In genomic region chr18:44802508-44802907, GRCh38 we compare ENCODE assay signal across 10 cellular contexts.
A peak's percentile ranks its signal among the peaks of the same experiment; 100 is the strongest.
DNase-seq lines count a peak whose midpoint lies in the region; ATAC-seq and TF ChIP-seq lines count a peak whose summit lies in the region.
"Had no signal": no experiment of that assay in that cellular context is flagged by ENCODE, and none has a peak within 500 bp of the region (broad histone marks: within the 10 kb centered on the region; RNA-seq: fewer than 3 reads in every experiment).

No MANE protein-coding gene starts in this region.

- H3K27me3 ChIP-seq in SJCRH30 (no peaks in the 10 kb centered on the region), rectal smooth muscle tissue (ENCODE audit: control insufficient read depth, insufficient read depth, low read length) (no peaks in the 10 kb centered on the region)

- H3K9me3 ChIP-seq in SJCRH30 (replicated peaks), result no peaks in the 10 kb centered on the region

- H3K4me1 ChIP-seq in SJCRH30 (peaks cover 16% of the 10 kb centered on the region), rectal smooth muscle tissue (ENCODE audit: control insufficient read depth, insufficient read depth, low read length) (peaks cover 36% of the 10 kb centered on the region)

- peak overlapping the region; percentile 65 for H3K27ac ChIP-seq in SJCRH30
- H3K27ac ChIP-seq in rectal smooth muscle tissue (ENCODE audit: low read depth, low read length), result peak overlapping the region; percentile 96

- no peaks in the 10 kb centered on the region for H3K36me3 ChIP-seq in SJCRH30
- H3K36me3 ChIP-seq in rectal smooth muscle tissue (ENCODE audit: control insufficient read depth, insufficient read depth, low read length), result no peaks in the 10 kb centered on the region

- DNase-seq in DMS 273 treated with DMSO at 0.1 percent for 48 hours (lab: John Stamatoyannopoulos, UW) (peak; percentile 15), SJCRH30 (peak in 1 of 2 experiments; percentile 17), fibroblast of villous mesenchyme (ENCODE audit: low read depth) (peak; percentile 34), LoVo (ENCODE audit: low spot score) (no peak), SW 1271 (lab: John Stamatoyannopoulos, UW) (no peak)
- no peak for DNase-seq in central memory CD4-positive, alpha-beta T cell
- DNase-seq: activated CD4-positive, alpha-beta T cell treated with anti-CD3 and anti-CD28 coated beads, Interleukin-2, amount 10 ng/mL, durations not matched to agents 7 days and 5 days; amygdala had no signal

- no peak for ATAC-seq in GM18502 (IDR thresholded peaks at IDR 0.05; ENCODE audit: poor library complexity, unreplicated experiment)

- no peak overlapping the region for H3K9ac ChIP-seq in rectal smooth muscle tissue (ENCODE audit: low read length)

- TF ChIP-seq CTCF in fibroblast of villous mesenchyme (IDR thresholded peaks at IDR 0.05; ENCODE audit: insufficient read depth, low read depth, low read length), result no peak

- no peak overlapping the region for H3K4me3 ChIP-seq in SJCRH30
- H3K4me3 ChIP-seq in fibroblast of villous mesenchyme (ENCODE audit: low read depth, low read length), result no peak overlapping the region
- H3K4me3 ChIP-seq in rectal smooth muscle tissue (ENCODE audit: low read length), result peak overlapping the region; percentile 23

Comparison
In these comparisons a context has a peak if more than half of its experiments do, and no peak if none do; other contexts are left out.
1. DNase-seq: peak in DMS 273 treated with DMSO at 0.1 percent for 48 hours (single experiment) and fibroblast of villous mesenchyme (single experiment); none in LoVo (single experiment), central memory CD4-positive, alpha-beta T cell (single experiment) and SW 1271 (0 of 2).